ENCODE assay signal across 1 cellular context in the genomic region with DNA sequence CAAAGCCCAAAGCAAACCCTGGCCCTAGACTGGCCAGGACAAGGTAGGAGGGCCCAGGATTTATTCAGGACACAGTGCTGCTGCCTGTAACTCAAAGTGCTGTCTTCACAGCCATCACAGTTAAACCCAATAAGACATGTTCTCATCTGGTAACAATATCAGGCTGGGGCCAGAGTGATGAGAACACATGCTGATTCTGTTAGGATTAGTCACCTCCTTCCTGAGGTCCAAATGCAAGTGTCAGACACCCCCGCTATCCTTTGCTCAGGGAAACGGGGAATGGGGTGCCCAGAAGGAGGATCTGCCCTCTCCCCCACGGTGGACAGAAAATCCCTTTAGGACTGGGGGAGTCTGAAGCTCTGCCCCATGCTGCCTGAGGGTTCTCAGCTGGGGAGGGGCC.
A peak's percentile ranks its signal among the peaks of the same experiment; 100 is the strongest.
TF ChIP-seq lines count a peak whose summit lies in the region.

No MANE protein-coding gene starts in this region.

TF ChIP-seq in IMR-90, 13 proteins besides CTCF, POLR2A, EP300 and RAD21:
- TF ChIP-seq CEBPB (IDR thresholded peaks at IDR 0.05; ENCODE audit: low read depth, low read length) (0 out of 2 replicates have a peak, but pooled peaks have one; percentile 12), CHD1 (IDR thresholded peaks at IDR 0.05; ENCODE audit: low read depth, low read length) (no peak), MAZ (IDR thresholded peaks at IDR 0.05; ENCODE audit: borderline replicate concordance, low read depth, low read length) (no peak), MXI1 (IDR thresholded peaks at IDR 0.05; ENCODE audit: borderline replicate concordance, low read depth, low read length) (0 out of 2 replicates have a peak, but pooled peaks have one; percentile 44), BHLHE40 (IDR thresholded peaks at IDR 0.05; ENCODE audit: low read depth, low read length) (no peak), FOS (IDR thresholded peaks at IDR 0.05; ENCODE audit: low read depth, low read length) (peak; percentile 74)
- TF ChIP-seq, protein P1, sequence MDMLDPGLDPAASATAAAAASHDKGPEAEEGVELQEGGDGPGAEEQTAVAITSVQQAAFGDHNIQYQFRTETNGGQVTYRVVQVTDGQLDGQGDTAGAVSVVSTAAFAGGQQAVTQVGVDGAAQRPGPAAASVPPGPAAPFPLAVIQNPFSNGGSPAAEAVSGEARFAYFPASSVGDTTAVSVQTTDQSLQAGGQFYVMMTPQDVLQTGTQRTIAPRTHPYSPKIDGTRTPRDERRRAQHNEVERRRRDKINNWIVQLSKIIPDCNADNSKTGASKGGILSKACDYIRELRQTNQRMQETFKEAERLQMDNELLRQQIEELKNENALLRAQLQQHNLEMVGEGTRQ (IDR thresholded peaks at IDR 0.05; ENCODE audit: low read depth, low read length) = 0 out of 2 replicates have a peak, but pooled peaks have one; percentile 12
